8 cellular contexts compared by ENCODE assay signal in genomic region chr19:46784262-46785053, GRCh38. TPM values are rescaled to one million over a fixed set of nuclear protein-coding genes. Genes with fewer than 3 reads are reported as not detected.
A peak's percentile ranks its signal among the peaks of the same experiment; 100 is the strongest.
DNase-seq lines count a peak whose midpoint lies in the region; ATAC-seq and TF ChIP-seq lines count a peak whose summit lies in the region.

No MANE protein-coding gene starts in this region.

- no peaks in the 10 kb centered on the region for H3K27me3 ChIP-seq in naive thymus-derived CD4-positive, alpha-beta T cell (ENCODE audit: control insufficient read depth in 2 of 2, insufficient read depth in 2 of 2, low read length in 2 of 2)

- peaks cover 52 to 62% of the 10 kb centered on the region in 2 experiments for H3K36me3 ChIP-seq in HEK293 (ENCODE audit: control insufficient read depth in 2 of 2, insufficient read depth in 1 of 2, low read length in 2 of 2)
- peaks cover 0 to 8% (median 5%) of the 10 kb centered on the region in 3 experiments for H3K36me3 ChIP-seq in naive thymus-derived CD4-positive, alpha-beta T cell (ENCODE audit: control insufficient read depth in 2 of 3, insufficient read depth in 3 of 3, low read length in 3 of 3)

- ATAC-seq in activated CD8-positive, alpha-beta T cell treated with anti-CD3 and anti-CD28 coated beads for 36 hours = peak; percentile 38
- no peak for ATAC-seq in naive thymus-derived CD4-positive, alpha-beta T cell

- peak overlapping the region; percentile 98 for H3K27ac Mint-ChIP-seq in activated CD8-positive, alpha-beta T cell treated with anti-CD3 and anti-CD28 coated beads for 36 hours
- peak overlapping the region in 6 of 9 donors; percentile 46 to 88 (median 67) for H3K27ac Mint-ChIP-seq in naive thymus-derived CD4-positive, alpha-beta T cell
- H3K27ac Mint-ChIP-seq in type B pancreatic cell = peak overlapping the region; percentile 94

- CTCF ChIA-PET in HEK293 (lab: Yijun Ruan, JAX) = interaction anchor here (0.6 to 4.5 kb wide), 16 partner anchors 8 to 564 kb away, joined by 3 to 26 read pairs (median 4); no protein-coding TSS in a partner anchor
- CTCF ChIA-PET in activated CD8-positive, alpha-beta T cell treated with anti-CD3 and anti-CD28 coated beads for 36 hours (lab: Charles Lee) = interaction anchor here (0.9 to 3.7 kb wide), 12 partner anchors 11 to 347 kb away, joined by 3 to 30 read pairs (median 4); no protein-coding TSS in a partner anchor
- CTCF ChIA-PET in naive thymus-derived CD4-positive, alpha-beta T cell (lab: Charles Lee) = interaction anchor here (0.6 to 2.1 kb wide), 5 partner anchors 18 to 55 kb away, joined by 3 to 7 read pairs (median 4); no protein-coding TSS in a partner anchor

- DNase-seq in DMS79 treated with DMSO at 0.1 percent for 48 hours (lab: John Stamatoyannopoulos, UW) (peak; percentile 76), NCI-H526 treated with DMSO at 0.1 percent for 48 hours (lab: John Stamatoyannopoulos, UW) (peak; percentile 29), erythroblast (lab: John Stamatoyannopoulos, UW) (peak; percentile 94 to 96), type B pancreatic cell (ENCODE audit: extremely low spot score, unreplicated experiment) (peak; percentile 76)
- DNase-seq in activated CD8-positive, alpha-beta T cell treated with anti-CD3 and anti-CD28 coated beads for 36 hours = peak; percentile 86
- DNase-seq in naive thymus-derived CD4-positive, alpha-beta T cell = peak in 1 of 9 donors; percentile 68
- DNase-seq in effector CD8-positive, alpha-beta T cell (lab: John Stamatoyannopoulos, UW) = no peak

- peaks cover 2% of the 10 kb centered on the region for H3K9me3 Mint-ChIP-seq in activated CD8-positive, alpha-beta T cell treated with anti-CD3 and anti-CD28 coated beads for 36 hours
- H3K9me3 Mint-ChIP-seq in naive thymus-derived CD4-positive, alpha-beta T cell = no peaks in the 10 kb centered on the region
- H3K9me3 Mint-ChIP-seq in type B pancreatic cell = peaks cover 3% of the 10 kb centered on the region

- no peaks in the 10 kb centered on the region for H3K27me3 Mint-ChIP-seq in activated CD8-positive, alpha-beta T cell treated with anti-CD3 and anti-CD28 coated beads for 36 hours
- H3K27me3 Mint-ChIP-seq in naive thymus-derived CD4-positive, alpha-beta T cell = no peaks in the 10 kb centered on the region
- no peaks in the 10 kb centered on the region for H3K27me3 Mint-ChIP-seq in type B pancreatic cell

- no peaks in the 10 kb centered on the region for H3K9me3 ChIP-seq in HEK293 (ENCODE audit: control insufficient read depth, insufficient read depth, low read depth, low read length)
- H3K9me3 ChIP-seq in naive thymus-derived CD4-positive, alpha-beta T cell (ENCODE audit: control insufficient read depth in 2 of 3, low read length in 3 of 3) = no peaks in the 10 kb centered on the region

- H3K4me3 Mint-ChIP-seq in activated CD8-positive, alpha-beta T cell treated with anti-CD3 and anti-CD28 coated beads for 36 hours = peak overlapping the region; percentile 98
- H3K4me3 Mint-ChIP-seq in naive thymus-derived CD4-positive, alpha-beta T cell = peak overlapping the region in 7 of 10 donors; percentile 15 to 90 (median 33)
- H3K4me3 Mint-ChIP-seq in type B pancreatic cell = peak overlapping the region; percentile 97

- intact Hi-C loops in activated CD8-positive, alpha-beta T cell treated with anti-CD3 and anti-CD28 coated beads for 36 hours (cut with micrococcal nuclease) = loop anchor here (10.0 kb wide), 1 partner anchor 60 kb away; no protein-coding TSS in a partner anchor
- intact Hi-C loops in naive thymus-derived CD4-positive, alpha-beta T cell (cut with micrococcal nuclease) = loop anchor here (5.0 to 10.0 kb wide), 3 partner anchors 37 to 490 kb away; partner anchors contain the start of genes FKRP (in 1 of the 2), INAFM1 (in 1 of the 2), STRN4 (in 1 of the 2) and ZC3H4 (in 1 of the 2)

- peak; percentile 90 for TF ChIP-seq CTCF in HEK293 (tag by site-specific recombination; IDR thresholded peaks at IDR 0.05)
- no peak for TF ChIP-seq CTCF in activated CD8-positive, alpha-beta T cell treated with anti-CD3 and anti-CD28 coated beads for 36 hours (IDR thresholded peaks at IDR 0.05)
- TF ChIP-seq CTCF in type B pancreatic cell (conservative IDR thresholded peaks at IDR 0.05) = peak; percentile 44

- peaks cover 70% of the 10 kb centered on the region for H3K36me3 Mint-ChIP-seq in activated CD8-positive, alpha-beta T cell treated with anti-CD3 and anti-CD28 coated beads for 36 hours (ENCODE audit: low read depth)
- H3K36me3 Mint-ChIP-seq in naive thymus-derived CD4-positive, alpha-beta T cell = peaks cover 0 to 44% (median 3%) of the 10 kb centered on the region in 5 donors
- peaks cover 13% of the 10 kb centered on the region for H3K36me3 Mint-ChIP-seq in type B pancreatic cell

- H3K4me1 ChIP-seq in HEK293 (ENCODE audit: control insufficient read depth, insufficient read depth, low read length) = peaks cover 20% of the 10 kb centered on the region
- peaks cover 18 to 35% of the 10 kb centered on the region in 2 donors for H3K4me1 ChIP-seq in naive thymus-derived CD4-positive, alpha-beta T cell (ENCODE audit: control insufficient read depth in 2 of 2, insufficient read depth in 2 of 2, low read length in 2 of 2)

- peaks cover 33% of the 10 kb centered on the region for H3K4me1 Mint-ChIP-seq in activated CD8-positive, alpha-beta T cell treated with anti-CD3 and anti-CD28 coated beads for 36 hours (ENCODE audit: low read depth)
- peaks cover 19 to 58% (median 50%) of the 10 kb centered on the region in 7 donors for H3K4me1 Mint-ChIP-seq in naive thymus-derived CD4-positive, alpha-beta T cell
- H3K4me1 Mint-ChIP-seq in type B pancreatic cell (ENCODE audit: unreplicated experiment) = peaks cover 39% of the 10 kb centered on the region

- peak; percentile 86 for TF ChIP-seq POLR2A in erythroblast (IDR thresholded peaks at IDR 0.05; ENCODE audit: low read length)

- H3K4me3 ChIP-seq in HEK293 (ENCODE audit: low read depth, low read length) = peak overlapping the region; percentile 32
- peak overlapping the region; percentile 33 for H3K4me3 ChIP-seq in naive thymus-derived CD4-positive, alpha-beta T cell (ENCODE audit: low read length)

- POLR2A ChIA-PET in HEK293 (lab: Yijun Ruan, JAX) = interaction anchor here (0.6 to 3.5 kb wide), 21 partner anchors 9 to 442 kb away, joined by 3 to 23 read pairs (median 4); partner anchors contain the start of genes AP2S1 and ZC3H4
- POLR2A ChIA-PET in activated CD8-positive, alpha-beta T cell treated with anti-CD3 and anti-CD28 coated beads for 36 hours (lab: Charles Lee) = interaction anchor here (0.8 to 5.6 kb wide), 12 partner anchors 8 to 115 kb away, joined by 3 to 47 read pairs (median 4); no protein-coding TSS in a partner anchor
- POLR2A ChIA-PET in naive thymus-derived CD4-positive, alpha-beta T cell (lab: Charles Lee) = interaction anchor here (1.5 kb wide), 1 partner anchor 70 kb away, joined by 3 read pairs; no protein-coding TSS in a partner anchor

- peak overlapping the region; percentile 96 for H3K27ac ChIP-seq in HEK293 (ENCODE audit: extremely low read depth, low read depth, low read length)
- H3K27ac ChIP-seq in naive thymus-derived CD4-positive, alpha-beta T cell (ENCODE audit: low read depth, low read length) = peak overlapping the region; percentile 32

TF ChIP-seq in HEK293, 187 proteins besides CTCF, POLR2A, EP300 and RAD21 (continues in another document):
- TF ChIP-seq ZBTB17 (tag by site-specific recombination; IDR thresholded peaks at IDR 0.05) (peak; percentile 84), PRDM10 (tag by site-specific recombination; IDR thresholded peaks at IDR 0.05) (peak; percentile 73; the same call in 1 of the 2 replicates)

RNA-seq across cellular contexts. Expression of gene SLC1A5, which starts 3.9 kb away (rescaled TPM):
- total RNA-seq in activated CD8-positive, alpha-beta T cell treated with anti-CD3 and anti-CD28 coated beads for 36 hours = 100 to 1,000 TPM; 235 TPM
- 100 to 1,000 TPM in 1 of 5 experiments, 10 to 100 TPM in 1, 1 to 10 TPM in 3; 3.5 to 120 (median 5.3) TPM for total RNA-seq in naive thymus-derived CD4-positive, alpha-beta T cell
- polyA plus RNA-seq in naive thymus-derived CD4-positive, alpha-beta T cell = 1 to 10 TPM; 1.1 to 5.6 TPM
- 91.4 and 137 TPM in 2 replicates for total RNA-seq in type B pancreatic cell (ENCODE audit: low replicate concordance)

RNA-seq across cellular contexts. Expression of gene STRN4, which starts 38.2 kb away (rescaled TPM):
- 10 to 100 TPM; 52.5 to 63.5 TPM for total RNA-seq in activated CD8-positive, alpha-beta T cell treated with anti-CD3 and anti-CD28 coated beads for 36 hours
- total RNA-seq in naive thymus-derived CD4-positive, alpha-beta T cell = 100 to 1,000 TPM in 2 of 5 experiments, 10 to 100 TPM in 3; 81.3 to 120 (median 90.4) TPM
- polyA plus RNA-seq in naive thymus-derived CD4-positive, alpha-beta T cell = 10 to 100 TPM; 16.2 to 30.9 TPM
- total RNA-seq in type B pancreatic cell (ENCODE audit: low replicate concordance) = 83.4 and 105 TPM in 2 replicates

RNA-seq across cellular contexts. Expression of gene FKRP, which starts 38.6 kb away (rescaled TPM):
- 10 to 100 TPM in 1 of 2 experiments, 1 to 10 TPM in 1; 7.7 to 10.1 TPM for total RNA-seq in activated CD8-positive, alpha-beta T cell treated with anti-CD3 and anti-CD28 coated beads for 36 hours
- total RNA-seq in naive thymus-derived CD4-positive, alpha-beta T cell = 10 to 100 TPM; 17.5 to 29.8 (median 21.2) TPM
- 1 to 10 TPM; 1.8 to 6.8 TPM for polyA plus RNA-seq in naive thymus-derived CD4-positive, alpha-beta T cell
- total RNA-seq in type B pancreatic cell (ENCODE audit: low replicate concordance) = 24.2 and 38.4 TPM in 2 replicates

Comparison
In these comparisons a context has a peak if more than half of its experiments do, and no peak if none do; other contexts are left out.
1. H3K4me3 Mint-ChIP-seq: peak in every context shown above with its lines; median percentile 98 in activated CD8-positive, alpha-beta T cell treated with anti-CD3 and anti-CD28 coated beads for 36 hours; 97 in type B pancreatic cell; 33 in naive thymus-derived CD4-positive, alpha-beta T cell.